Comparison of ENCODE assay signal across 8 cellular contexts in the genomic region with DNA sequence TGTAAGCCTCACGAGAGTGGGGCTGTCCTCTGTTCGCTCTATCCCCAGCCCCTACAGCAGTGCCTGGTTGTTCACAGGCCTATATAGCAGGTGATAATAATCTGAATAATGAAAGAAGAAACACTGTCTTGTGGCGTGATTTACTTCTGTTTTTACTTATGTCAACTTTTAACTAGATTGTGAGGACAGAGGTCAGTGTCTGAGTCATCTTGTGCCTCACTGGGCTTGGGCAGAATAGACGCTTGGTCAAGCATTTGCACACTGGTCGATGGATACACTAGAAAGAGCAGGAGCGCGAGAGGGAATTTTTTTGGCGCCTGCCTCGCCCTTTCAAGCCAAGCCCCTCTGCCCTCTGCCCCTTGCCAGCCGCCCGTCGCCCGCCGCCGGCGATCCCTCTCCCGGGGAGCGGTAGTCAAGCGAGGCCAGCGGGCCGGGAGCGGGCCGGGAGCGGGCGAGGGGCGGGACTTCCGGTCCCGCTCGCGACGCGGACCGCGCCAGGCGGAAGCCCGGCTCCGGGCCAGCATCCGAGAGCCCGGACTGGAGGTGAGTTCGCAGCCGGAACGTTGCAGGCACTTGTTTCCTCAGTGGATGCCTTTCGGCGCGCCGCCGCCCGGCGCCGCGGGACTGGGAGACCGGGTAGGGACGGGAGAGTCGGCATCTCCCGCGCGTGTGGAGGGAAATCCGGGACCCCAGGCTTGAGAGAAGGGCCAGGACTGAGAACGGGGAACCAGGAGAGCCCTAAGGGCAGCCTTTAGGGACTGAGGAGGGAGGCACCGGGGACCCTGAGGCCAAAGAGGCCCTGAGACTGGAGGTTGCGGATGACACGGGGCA. TPM values are rescaled to one million over a fixed set of nuclear protein-coding genes. Genes with fewer than 3 reads are reported as not detected.
DNase-seq lines count a peak whose midpoint lies in the region; ATAC-seq and TF ChIP-seq lines count a peak whose summit lies in the region.

A gene with protein sequence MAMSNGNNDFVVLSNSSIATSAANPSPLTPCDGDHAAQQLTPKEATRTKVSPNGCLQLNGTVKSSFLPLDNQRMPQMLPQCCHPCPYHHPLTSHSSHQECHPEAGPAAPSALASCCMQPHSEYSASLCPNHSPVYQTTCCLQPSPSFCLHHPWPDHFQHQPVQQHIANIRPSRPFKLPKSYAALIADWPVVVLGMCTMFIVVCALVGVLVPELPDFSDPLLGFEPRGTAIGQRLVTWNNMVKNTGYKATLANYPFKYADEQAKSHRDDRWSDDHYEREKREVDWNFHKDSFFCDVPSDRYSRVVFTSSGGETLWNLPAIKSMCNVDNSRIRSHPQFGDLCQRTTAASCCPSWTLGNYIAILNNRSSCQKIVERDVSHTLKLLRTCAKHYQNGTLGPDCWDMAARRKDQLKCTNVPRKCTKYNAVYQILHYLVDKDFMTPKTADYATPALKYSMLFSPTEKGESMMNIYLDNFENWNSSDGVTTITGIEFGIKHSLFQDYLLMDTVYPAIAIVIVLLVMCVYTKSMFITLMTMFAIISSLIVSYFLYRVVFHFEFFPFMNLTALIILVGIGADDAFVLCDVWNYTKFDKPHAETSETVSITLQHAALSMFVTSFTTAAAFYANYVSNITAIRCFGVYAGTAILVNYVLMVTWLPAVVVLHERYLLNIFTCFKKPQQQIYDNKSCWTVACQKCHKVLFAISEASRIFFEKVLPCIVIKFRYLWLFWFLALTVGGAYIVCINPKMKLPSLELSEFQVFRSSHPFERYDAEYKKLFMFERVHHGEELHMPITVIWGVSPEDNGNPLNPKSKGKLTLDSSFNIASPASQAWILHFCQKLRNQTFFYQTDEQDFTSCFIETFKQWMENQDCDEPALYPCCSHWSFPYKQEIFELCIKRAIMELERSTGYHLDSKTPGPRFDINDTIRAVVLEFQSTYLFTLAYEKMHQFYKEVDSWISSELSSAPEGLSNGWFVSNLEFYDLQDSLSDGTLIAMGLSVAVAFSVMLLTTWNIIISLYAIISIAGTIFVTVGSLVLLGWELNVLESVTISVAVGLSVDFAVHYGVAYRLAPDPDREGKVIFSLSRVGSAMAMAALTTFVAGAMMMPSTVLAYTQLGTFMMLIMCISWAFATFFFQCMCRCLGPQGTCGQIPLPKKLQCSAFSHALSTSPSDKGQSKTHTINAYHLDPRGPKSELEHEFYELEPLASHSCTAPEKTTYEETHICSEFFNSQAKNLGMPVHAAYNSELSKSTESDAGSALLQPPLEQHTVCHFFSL (N-terminal part only) (plus strand): TSS at position 504 of the 831 bp plus-strand sequence. CDS start 127,785 bp downstream, outside the sequence.

- H3K27me3 Mint-ChIP-seq in CD14-positive monocyte (ENCODE audit: low read depth in 3 of 3) (peaks cover 0 to 7% (median 1%) of the 10 kb centered on the region in 3 donors), memory B cell (no peaks in the 10 kb centered on the region)
- H3K27me3 Mint-ChIP-seq in effector memory CD8-positive, alpha-beta T cell = no peaks in the 10 kb centered on the region

- peaks cover 0 to 4% of the 10 kb centered on the region in 2 donors for H3K36me3 Mint-ChIP-seq in CD14-positive monocyte
- H3K36me3 Mint-ChIP-seq in effector memory CD8-positive, alpha-beta T cell (ENCODE audit: insufficient read depth) = peaks cover 2% of the 10 kb centered on the region
- no peaks in the 10 kb centered on the region for H3K36me3 Mint-ChIP-seq in memory B cell

- H3K9me3 Mint-ChIP-seq in CD14-positive monocyte = peaks cover 0 to 2% (median 0%) of the 10 kb centered on the region in 7 donors
- H3K9me3 Mint-ChIP-seq in effector memory CD8-positive, alpha-beta T cell = peaks cover 0 to 6% of the 10 kb centered on the region in 2 donors
- H3K9me3 Mint-ChIP-seq in memory B cell = no peaks in the 10 kb centered on the region

- ATAC-seq in GM19324 (IDR thresholded peaks at IDR 0.05; ENCODE audit: low FRiP score, unreplicated experiment) = peak; percentile 96
- ATAC-seq in HG03457 (IDR thresholded peaks at IDR 0.05; ENCODE audit: unreplicated experiment) = peak; percentile 86
- ATAC-seq in effector memory CD8-positive, alpha-beta T cell (replicated peaks) = peak; percentile 95
- peak; percentile 86 for ATAC-seq in memory B cell (ENCODE audit: low read depth)

- peak within 1 kb of the TSS; percentile 79 to 95 (median 89) for H3K27ac Mint-ChIP-seq in CD14-positive monocyte
- H3K27ac Mint-ChIP-seq in effector memory CD8-positive, alpha-beta T cell = peak within 1 kb of the TSS; percentile 88 to 94
- H3K27ac Mint-ChIP-seq in memory B cell = peak within 1 kb of the TSS; percentile 89

- H3K4me1 Mint-ChIP-seq in CD14-positive monocyte = peaks cover 18% of the 10 kb centered on the region
- H3K4me1 Mint-ChIP-seq in effector memory CD8-positive, alpha-beta T cell (ENCODE audit: low read depth in 2 of 2) = peaks cover 18 to 19% of the 10 kb centered on the region in 2 donors
- H3K4me1 Mint-ChIP-seq in memory B cell = peaks cover 16% of the 10 kb centered on the region

- H3K4me3 Mint-ChIP-seq in CD14-positive monocyte (peak within 1 kb of the TSS; percentile 91 to 97), memory B cell (peak within 1 kb of the TSS; percentile 87)
- H3K4me3 Mint-ChIP-seq in effector memory CD8-positive, alpha-beta T cell = peak within 1 kb of the TSS; percentile 95

- peak; percentile 70 for DNase-seq in CD14-positive monocyte (ENCODE audit: low spot score)
- DNase-seq in NCI-H774 (lab: John Stamatoyannopoulos, UW) = peak; percentile 90
- DNase-seq in activated CD8-positive, alpha-beta memory T cell treated with anti-CD3 and anti-CD28 coated beads for 48 hours (ENCODE audit: low read depth in 2 of 3, low spot score in 2 of 3) = peak; percentile 49 to 68 (median 55)
- peak; percentile 49 to 60 (median 49) for DNase-seq in effector memory CD8-positive, alpha-beta T cell
- DNase-seq in memory B cell (ENCODE audit: low spot score in 2 of 2) = peak; percentile 46 to 49
- DNase-seq in stimulated activated CD8-positive, alpha-beta memory T cell treated with anti-CD3 and anti-CD28 coated beads, Interleukin-12 subunit alpha, Interleukin-12 subunit beta, amount 100 ng/mL, for 24 hours (ENCODE audit: extremely low read depth) = peak; percentile 28

- no peak for TF ChIP-seq CTCF in CD14-positive monocyte (IDR thresholded peaks at IDR 0.05)

- intact Hi-C loops in CD14-positive monocyte (cut with micrococcal nuclease) = no loop called here

RNA-seq across cellular contexts. Expression of the gene that starts here (rescaled TPM):
- under 1 TPM; 0.34 to 0.61 TPM for polyA plus RNA-seq in CD14-positive monocyte

Comparison
In these comparisons a context has a peak if more than half of its experiments do, and no peak if none do; other contexts are left out.
1. Peak in every context shown above with its lines: DNase-seq and ATAC-seq.
2. Peak in DNase-seq in CD14-positive monocyte; RNA of the gene not detected or under 1 TPM.
3. DNase-seq: peak in every context shown above with its lines; median percentile 90 in NCI-H774; 70 in CD14-positive monocyte; 55 in activated CD8-positive, alpha-beta memory T cell treated with anti-CD3 and anti-CD28 coated beads for 48 hours; 49 in effector memory CD8-positive, alpha-beta T cell; 48 in memory B cell; 28 in stimulated activated CD8-positive, alpha-beta memory T cell treated with anti-CD3 and anti-CD28 coated beads, Interleukin-12 subunit alpha, Interleukin-12 subunit beta, amount 100 ng/mL, for 24 hours.